1 cellular context compared by ENCODE assay signal in the genomic region with DNA sequence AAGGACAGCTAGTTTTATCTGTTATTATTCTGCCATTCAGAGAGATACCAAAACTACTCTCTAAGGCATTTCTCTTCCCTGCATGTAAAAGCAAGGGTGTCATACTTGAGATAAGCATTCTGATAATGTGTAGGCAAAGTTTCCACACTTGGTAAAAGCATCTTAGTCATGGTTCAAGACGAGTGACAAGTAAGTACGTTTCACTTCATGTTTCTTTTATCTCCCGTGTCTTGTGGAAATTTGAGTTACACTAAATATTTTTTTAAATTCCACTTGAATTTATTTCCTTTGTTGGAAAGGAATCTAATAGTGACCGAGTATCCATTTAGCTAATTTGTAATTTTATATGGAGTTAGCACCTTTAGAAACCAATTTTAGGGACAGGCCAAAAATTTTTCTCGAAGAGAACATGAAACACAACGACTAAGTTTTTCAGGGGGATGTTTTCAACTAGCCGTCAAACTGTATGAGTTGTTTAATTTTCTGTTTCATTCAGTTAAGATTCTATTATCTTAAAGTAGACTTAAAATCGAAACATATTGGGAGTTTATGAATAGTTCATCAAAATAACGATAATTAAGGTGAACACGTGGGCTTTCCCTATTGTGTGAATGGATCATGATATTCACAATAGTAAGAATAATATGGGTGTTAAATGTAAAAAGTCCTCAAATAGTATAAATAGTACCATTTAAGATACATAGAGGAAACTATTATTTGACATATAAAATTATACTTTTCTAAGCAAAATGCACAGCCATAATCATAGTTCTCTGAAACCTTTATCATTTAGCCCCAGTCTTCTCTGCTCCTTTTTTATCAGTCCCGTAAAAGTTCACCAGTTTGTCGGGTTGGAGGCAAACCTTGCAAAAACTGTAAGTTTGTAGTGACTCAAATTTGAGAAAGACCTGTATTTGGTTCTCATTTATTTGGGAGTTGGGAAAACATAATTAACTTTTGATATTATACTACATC.
A peak's percentile ranks its signal among the peaks of the same experiment; 100 is the strongest.
TF ChIP-seq lines count a peak whose summit lies in the region.

No MANE protein-coding gene starts in this region.

TF ChIP-seq in K562, 482 proteins besides CTCF, POLR2A, EP300 and RAD21 (continued from another document and continues in another):
- TF ChIP-seq, protein P1, sequence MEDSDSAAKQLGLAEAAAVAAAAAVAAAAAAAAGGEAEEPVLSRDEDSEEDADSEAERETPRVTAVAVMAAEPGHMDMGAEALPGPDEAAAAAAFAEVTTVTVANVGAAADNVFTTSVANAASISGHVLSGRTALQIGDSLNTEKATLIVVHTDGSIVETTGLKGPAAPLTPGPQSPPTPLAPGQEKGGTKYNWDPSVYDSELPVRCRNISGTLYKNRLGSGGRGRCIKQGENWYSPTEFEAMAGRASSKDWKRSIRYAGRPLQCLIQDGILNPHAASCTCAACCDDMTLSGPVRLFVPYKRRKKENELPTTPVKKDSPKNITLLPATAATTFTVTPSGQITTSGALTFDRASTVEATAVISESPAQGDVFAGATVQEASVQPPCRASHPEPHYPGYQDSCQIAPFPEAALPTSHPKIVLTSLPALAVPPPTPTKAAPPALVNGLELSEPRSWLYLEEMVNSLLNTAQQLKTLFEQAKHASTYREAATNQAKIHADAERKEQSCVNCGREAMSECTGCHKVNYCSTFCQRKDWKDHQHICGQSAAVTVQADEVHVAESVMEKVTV (CRISPR knock-in tag; IDR thresholded peaks at IDR 0.05): no peak
- TF ChIP-seq SMAD2 (IDR thresholded peaks at IDR 0.05; ENCODE audit: low read depth, low read length) (no peak), GABPB2 (CRISPR knock-in tag; conservative IDR thresholded peaks at IDR 0.05) (no peak), CHD2 (IDR thresholded peaks at IDR 0.05; ENCODE audit: low read depth, low read length) (no peak), HDAC8 (tag; IDR thresholded peaks at IDR 0.05) (no peak), BRCA1 (IDR thresholded peaks at IDR 0.05) (no peak), BRCA1 (CRISPR knock-in tag; IDR thresholded peaks at IDR 0.05) (no peak), PTRF (tag; IDR thresholded peaks at IDR 0.05) (no peak), NFE2L1 (tag; IDR thresholded peaks at IDR 0.05; ENCODE audit: borderline replicate concordance, low read depth) (0 out of 2 replicates have a peak, but pooled peaks have one; percentile 19), MXD1 (CRISPR knock-in tag; IDR thresholded peaks at IDR 0.05; ENCODE audit: borderline replicate concordance, poor library complexity, severe bottlenecking) (no peak), ZNF184 (CRISPR knock-in tag; IDR thresholded peaks at IDR 0.05) (no peak), MEIS2 (IDR thresholded peaks at IDR 0.05; ENCODE audit: partially characterized antibody) (peak; percentile 81), KDM2B (CRISPR knock-in tag; IDR thresholded peaks at IDR 0.05) (no peak), THRB (CRISPR knock-in tag; conservative IDR thresholded peaks at IDR 0.05) (no peak), SMARCA4 (IDR thresholded peaks at IDR 0.05) (peak; percentile 85), ZBTB34 (CRISPR knock-in tag; IDR thresholded peaks at IDR 0.05) (no peak), JUNB (CRISPR knock-in tag; conservative IDR thresholded peaks at IDR 0.05) (no peak), NR3C1 (CRISPR knock-in tag; IDR thresholded peaks at IDR 0.05) (no peak), NFIX (CRISPR knock-in tag; IDR thresholded peaks at IDR 0.05; ENCODE audit: low read depth) (no peak), STAT6 (CRISPR knock-in tag; IDR thresholded peaks at IDR 0.05) (no peak), CHCHD3 (CRISPR knock-in tag; IDR thresholded peaks at IDR 0.05) (no peak), ZSCAN29 (IDR thresholded peaks at IDR 0.05) (no peak), SP2 (IDR thresholded peaks at IDR 0.05; ENCODE audit: extremely low read depth, low read depth, low read length, poor library complexity, severe bottlenecking) (no peak), FOSL1 (tag; conservative IDR thresholded peaks at IDR 0.05) (peak; percentile 84), ZMIZ1 (IDR thresholded peaks at IDR 0.05; ENCODE audit: low read depth in 2 of 2, low read length in 2 of 2) (no peak), CTBP1 (IDR thresholded peaks at IDR 0.05; ENCODE audit: borderline replicate concordance) (peak; percentile 22; the same call in 1 of the 2 replicates), ZBTB7A (IDR thresholded peaks at IDR 0.05; ENCODE audit: borderline replicate concordance, control insufficient read depth, low read depth, low read length) (no peak), HSF4 (CRISPR knock-in tag; IDR thresholded peaks at IDR 0.05; ENCODE audit: borderline replicate concordance) (no peak), MAFK (IDR thresholded peaks at IDR 0.05; ENCODE audit: low read length) (peak; percentile 82), ZNF3 (CRISPR knock-in tag; IDR thresholded peaks at IDR 0.05) (no peak), PPARD (CRISPR knock-in tag; IDR thresholded peaks at IDR 0.05) (no peak), SRSF1 (IDR thresholded peaks at IDR 0.05; ENCODE audit: low read depth, low read length) (no peak), TOE1 (IDR thresholded peaks at IDR 0.05; ENCODE audit: borderline replicate concordance) (no peak), TOE1 (CRISPR knock-in tag; IDR thresholded peaks at IDR 0.05; ENCODE audit: borderline replicate concordance, low read depth) (no peak), IFI16 (CRISPR knock-in tag; IDR thresholded peaks at IDR 0.05) (no peak), HDAC1 (IDR thresholded peaks at IDR 0.05) (peak in 1 of 2 experiments; percentile 42; a peak in 1 of 4 replicates), ZBED1 (IDR thresholded peaks at IDR 0.05) (no peak), RNF2 (IDR thresholded peaks at IDR 0.05) (peak; percentile 59; the same call in 1 of the 2 replicates), NFATC3 (IDR thresholded peaks at IDR 0.05) (peak; percentile 74; the same call in 1 of the 2 replicates), PML (IDR thresholded peaks at IDR 0.05; ENCODE audit: low read length) (peak; percentile 50; the same call in 1 of the 2 replicates), RB1 (IDR thresholded peaks at IDR 0.05; ENCODE audit: low read depth) (no peak)
- TF ChIP-seq, protein P2, sequence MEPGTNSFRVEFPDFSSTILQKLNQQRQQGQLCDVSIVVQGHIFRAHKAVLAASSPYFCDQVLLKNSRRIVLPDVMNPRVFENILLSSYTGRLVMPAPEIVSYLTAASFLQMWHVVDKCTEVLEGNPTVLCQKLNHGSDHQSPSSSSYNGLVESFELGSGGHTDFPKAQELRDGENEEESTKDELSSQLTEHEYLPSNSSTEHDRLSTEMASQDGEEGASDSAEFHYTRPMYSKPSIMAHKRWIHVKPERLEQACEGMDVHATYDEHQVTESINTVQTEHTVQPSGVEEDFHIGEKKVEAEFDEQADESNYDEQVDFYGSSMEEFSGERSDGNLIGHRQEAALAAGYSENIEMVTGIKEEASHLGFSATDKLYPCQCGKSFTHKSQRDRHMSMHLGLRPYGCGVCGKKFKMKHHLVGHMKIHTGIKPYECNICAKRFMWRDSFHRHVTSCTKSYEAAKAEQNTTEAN (CRISPR knock-in tag; IDR thresholded peaks at IDR 0.05): no peak
- TF ChIP-seq, protein P3, sequence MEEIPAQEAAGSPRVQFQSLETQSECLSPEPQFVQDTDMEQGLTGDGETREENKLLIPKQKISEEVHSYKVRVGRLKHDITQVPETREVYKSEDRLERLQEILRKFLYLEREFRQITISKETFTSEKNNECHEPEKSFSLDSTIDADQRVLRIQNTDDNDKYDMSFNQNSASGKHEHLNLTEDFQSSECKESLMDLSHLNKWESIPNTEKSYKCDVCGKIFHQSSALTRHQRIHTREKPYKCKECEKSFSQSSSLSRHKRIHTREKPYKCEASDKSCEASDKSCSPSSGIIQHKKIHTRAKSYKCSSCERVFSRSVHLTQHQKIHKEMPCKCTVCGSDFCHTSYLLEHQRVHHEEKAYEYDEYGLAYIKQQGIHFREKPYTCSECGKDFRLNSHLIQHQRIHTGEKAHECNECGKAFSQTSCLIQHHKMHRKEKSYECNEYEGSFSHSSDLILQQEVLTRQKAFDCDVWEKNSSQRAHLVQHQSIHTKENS (CRISPR knock-in tag; IDR thresholded peaks at IDR 0.05): no peak
- TF ChIP-seq, protein P4, sequence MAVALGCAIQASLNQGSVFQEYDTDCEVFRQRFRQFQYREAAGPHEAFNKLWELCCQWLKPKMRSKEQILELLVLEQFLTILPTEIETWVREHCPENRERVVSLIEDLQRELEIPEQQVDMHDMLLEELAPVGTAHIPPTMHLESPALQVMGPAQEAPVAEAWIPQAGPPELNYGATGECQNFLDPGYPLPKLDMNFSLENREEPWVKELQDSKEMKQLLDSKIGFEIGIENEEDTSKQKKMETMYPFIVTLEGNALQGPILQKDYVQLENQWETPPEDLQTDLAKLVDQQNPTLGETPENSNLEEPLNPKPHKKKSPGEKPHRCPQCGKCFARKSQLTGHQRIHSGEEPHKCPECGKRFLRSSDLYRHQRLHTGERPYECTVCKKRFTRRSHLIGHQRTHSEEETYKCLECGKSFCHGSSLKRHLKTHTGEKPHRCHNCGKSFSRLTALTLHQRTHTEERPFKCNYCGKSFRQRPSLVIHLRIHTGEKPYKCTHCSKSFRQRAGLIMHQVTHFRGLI (CRISPR knock-in tag; IDR thresholded peaks at IDR 0.05): no peak
- TF ChIP-seq, protein P5, sequence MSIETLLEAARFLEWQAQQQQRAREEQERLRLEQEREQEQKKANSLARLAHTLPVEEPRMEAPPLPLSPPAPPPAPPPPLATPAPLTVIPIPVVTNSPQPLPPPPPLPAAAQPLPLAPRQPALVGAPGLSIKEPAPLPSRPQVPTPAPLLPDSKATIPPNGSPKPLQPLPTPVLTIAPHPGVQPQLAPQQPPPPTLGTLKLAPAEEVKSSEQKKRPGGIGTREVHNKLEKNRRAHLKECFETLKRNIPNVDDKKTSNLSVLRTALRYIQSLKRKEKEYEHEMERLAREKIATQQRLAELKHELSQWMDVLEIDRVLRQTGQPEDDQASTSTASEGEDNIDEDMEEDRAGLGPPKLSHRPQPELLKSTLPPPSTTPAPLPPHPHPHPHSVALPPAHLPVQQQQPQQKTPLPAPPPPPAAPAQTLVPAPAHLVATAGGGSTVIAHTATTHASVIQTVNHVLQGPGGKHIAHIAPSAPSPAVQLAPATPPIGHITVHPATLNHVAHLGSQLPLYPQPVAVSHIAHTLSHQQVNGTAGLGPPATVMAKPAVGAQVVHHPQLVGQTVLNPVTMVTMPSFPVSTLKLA (conservative IDR thresholded peaks at IDR 0.05): peak; percentile 29 to 66; a peak in 3 of 4 replicates
